Comparison of ENCODE assay signal across 10 cellular contexts in genomic region chrX:48584698-48585097, GRCh38.
"Had no signal": no experiment of that assay in that cellular context is flagged by ENCODE, and none has a peak within 500 bp of the region (broad histone marks: within the 10 kb centered on the region; RNA-seq: fewer than 3 reads in every experiment).

No MANE protein-coding gene starts in this region.

- H3K4me3 ChIP-seq: GM23248, HAP-1 had no signal

- H3K27ac ChIP-seq: GM23248, KMS-11 had no signal

- H3K4me1 ChIP-seq: HAP-1 had no signal

- FAIRE-seq: HTR-8/SVneo had no signal

- H3K4me2 ChIP-seq: KMS-11 had no signal

- ATAC-seq: HCT116 had no signal

- H3K9ac ChIP-seq: GM23248, KMS-11 had no signal

- DNase-seq: GM23248, GOT3, H7, IMR-90, Karpas-422, KBM-7 had no signal

- H3K9me3 ChIP-seq: HAP-1 had no signal

- H2AFZ ChIP-seq: GM23248 had no signal
